Comparison of ENCODE assay signal across 18 cellular contexts in the genomic region with DNA sequence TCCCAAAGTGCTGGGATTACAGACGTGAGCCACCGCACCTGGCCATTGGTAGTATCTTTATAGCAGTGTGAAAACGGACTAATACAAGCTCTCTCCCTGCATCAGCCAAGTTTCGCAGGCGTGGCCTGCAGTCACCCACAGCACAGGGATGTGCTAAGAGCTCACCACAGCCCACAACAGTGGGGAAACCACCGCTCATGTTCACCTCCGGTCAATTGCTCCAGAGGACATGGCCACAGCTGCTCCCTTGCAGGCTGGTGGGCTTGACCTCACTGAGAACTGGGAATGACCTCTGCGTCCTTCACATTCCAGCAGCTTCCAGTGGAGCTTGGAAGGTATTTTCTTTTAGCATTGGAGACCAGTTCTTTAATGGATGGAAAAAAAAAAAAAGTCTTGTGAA.
"Had no signal": no experiment of that assay in that cellular context is flagged by ENCODE, and none has a peak within 500 bp of the region (broad histone marks: within the 10 kb centered on the region; RNA-seq: fewer than 3 reads in every experiment).

No MANE protein-coding gene starts in this region.

- H3K9me3 ChIP-seq: tibial nerve had no signal

- H3K4me3 ChIP-seq: cardiac muscle cell, lung, tibial nerve had no signal

- H3K27ac Mint-ChIP-seq: activated B cell treated with CpG ODN at 0.5 μM for 24 hours; activated CD4-positive, alpha-beta memory T cell treated with anti-CD3 and anti-CD28 coated beads, Interleukin-2, amount 10 ng/mL, durations not matched to agents 7 days and 5 days; activated naive CD8-positive, alpha-beta T cell treated with anti-CD3 and anti-CD28 coated beads for 36 hours; activated T-helper 17 cell treated with anti-CD3 and anti-CD28 coated beads, Interleukin-2, amount 50 U/mL, for 72 hours; mesothelial cell of epicardium; stimulated activated naive CD8-positive, alpha-beta T cell treated with anti-CD3 and anti-CD28 coated beads, Interleukin-15, Interleukin-2, amounts not matched to agents 100 ng/mL and 50 ng/mL, for 24 hours had no signal

- H3K4me1 ChIP-seq: tibial nerve had no signal

- H3K27me3 ChIP-seq: cardiac muscle cell, tibial nerve had no signal

- H3K4me1 Mint-ChIP-seq: activated B cell treated with CpG ODN at 0.5 μM for 24 hours; activated CD4-positive, alpha-beta memory T cell treated with anti-CD3 and anti-CD28 coated beads, Interleukin-2, amount 10 ng/mL, durations not matched to agents 7 days and 5 days; activated naive CD8-positive, alpha-beta T cell treated with anti-CD3 and anti-CD28 coated beads for 36 hours; activated T-helper 17 cell treated with anti-CD3 and anti-CD28 coated beads, Interleukin-2, amount 50 U/mL, for 72 hours; mesothelial cell of epicardium; neural crest cell had no signal

- H3K27ac ChIP-seq: cardiac muscle cell, tibial nerve had no signal

- ATAC-seq: activated T-helper 17 cell treated with anti-CD3 and anti-CD28 coated beads, Interleukin-2, amount 50 U/mL, for 72 hours had no signal

- H3K36me3 ChIP-seq: cardiac muscle cell, tibial nerve had no signal

- H3K36me3 Mint-ChIP-seq: activated naive CD8-positive, alpha-beta T cell treated with anti-CD3 and anti-CD28 coated beads for 36 hours; mesothelial cell of epicardium had no signal

- H3K9me3 Mint-ChIP-seq: activated B cell treated with CpG ODN at 0.5 μM for 24 hours; activated CD4-positive, alpha-beta memory T cell treated with anti-CD3 and anti-CD28 coated beads, Interleukin-2, amount 10 ng/mL, durations not matched to agents 7 days and 5 days; activated T-helper 17 cell treated with anti-CD3 and anti-CD28 coated beads, Interleukin-2, amount 50 U/mL, for 72 hours; mesothelial cell of epicardium; neural crest cell; stimulated activated naive CD8-positive, alpha-beta T cell treated with anti-CD3 and anti-CD28 coated beads, Interleukin-15, Interleukin-2, amounts not matched to agents 100 ng/mL and 50 ng/mL, for 24 hours had no signal

- DNase-seq: activated B cell treated with CpG ODN at 0.5 μM for 24 hours; activated CD4-positive, alpha-beta memory T cell treated with anti-CD3 and anti-CD28 coated beads, Interleukin-2, amount 10 ng/mL, durations not matched to agents 7 days and 5 days; activated CD4-positive, alpha-beta T cell treated with anti-CD3 and anti-CD28 coated beads for 48 hours; activated naive CD4-positive, alpha-beta T cell; activated naive CD8-positive, alpha-beta T cell treated with anti-CD3 and anti-CD28 coated beads for 36 hours; activated T-cell treated with anti-CD3 and anti-CD28 coated beads, Interleukin-2, amount 50 U/mL, for 1 hour; amygdala; erythroblast; hypothalamus; T-helper 1 cell; T-helper 9 cell had no signal

- H3K4me3 Mint-ChIP-seq: activated B cell treated with CpG ODN at 0.5 μM for 24 hours; activated CD4-positive, alpha-beta memory T cell treated with anti-CD3 and anti-CD28 coated beads, Interleukin-2, amount 10 ng/mL, durations not matched to agents 7 days and 5 days; activated naive CD8-positive, alpha-beta T cell treated with anti-CD3 and anti-CD28 coated beads for 36 hours; activated T-helper 17 cell treated with anti-CD3 and anti-CD28 coated beads, Interleukin-2, amount 50 U/mL, for 72 hours; mesothelial cell of epicardium; neural crest cell; stimulated activated naive CD8-positive, alpha-beta T cell treated with anti-CD3 and anti-CD28 coated beads, Interleukin-15, Interleukin-2, amounts not matched to agents 100 ng/mL and 50 ng/mL, for 24 hours had no signal
